ENCODE assay signal across 8 cellular contexts in genomic region chr19:5679289-5680082, GRCh38. TPM values are rescaled to one million over a fixed set of nuclear protein-coding genes. Genes with fewer than 3 reads are reported as not detected.
DNase-seq lines count a peak whose midpoint lies in the region; ATAC-seq and TF ChIP-seq lines count a peak whose summit lies in the region.

No MANE protein-coding gene starts in this region.

- H3K27me3 ChIP-seq in tibial artery: no peaks in the 10 kb centered on the region

- H3K9me3 Mint-ChIP-seq in activated CD8-positive, alpha-beta memory T cell treated with anti-CD3 and anti-CD28 coated beads, Interleukin-2, amount 10 ng/mL, durations not matched to agents 7 days and 5 days (ENCODE audit: low read depth): no peaks in the 10 kb centered on the region

- ATAC-seq in activated CD8-positive, alpha-beta memory T cell treated with anti-CD3 and anti-CD28 coated beads, Interleukin-2, amount 10 ng/mL, durations not matched to agents 7 days and 5 days: no peak
- ATAC-seq in left lobe of liver: no peak
- ATAC-seq in GM21526 (IDR thresholded peaks at IDR 0.05; ENCODE audit: low FRiP score, unreplicated experiment): no peak

- intact Hi-C loops in tibial artery (cut with DNase I; ENCODE audit: low total_unique reads): no loop called here

- H3K4me3 ChIP-seq in tibial artery: peak overlapping the region; percentile 72 to 78

- H3K9me3 ChIP-seq in tibial artery: no peaks in the 10 kb centered on the region

- peak overlapping the region; percentile 95 for H3K4me3 Mint-ChIP-seq in activated CD8-positive, alpha-beta memory T cell treated with anti-CD3 and anti-CD28 coated beads, Interleukin-2, amount 10 ng/mL, durations not matched to agents 7 days and 5 days

- H3K27ac Mint-ChIP-seq in activated CD8-positive, alpha-beta memory T cell treated with anti-CD3 and anti-CD28 coated beads, Interleukin-2, amount 10 ng/mL, durations not matched to agents 7 days and 5 days: peak overlapping the region; percentile 95

- no peak for DNase-seq in activated CD8-positive, alpha-beta memory T cell treated with anti-CD3 and anti-CD28 coated beads, Interleukin-2, amount 10 ng/mL, durations not matched to agents 7 days and 5 days
- DNase-seq in activated CD8-positive, alpha-beta memory T cell treated with anti-CD3 and anti-CD28 coated beads, Interleukin-2, amount 50 U/mL, for 4 hours: no peak
- DNase-seq in left lobe of liver (ENCODE audit: low spot score) (peak; percentile 54), tibial artery (no peak), kidney tubule cell (ENCODE audit: low spot score) (no peak)
- DNase-seq in activated effector memory CD4-positive, alpha-beta T cell treated with Interleukin-2 at 50 U/mL for 16 hours: no peak

- CTCF ChIA-PET in activated CD8-positive, alpha-beta memory T cell treated with anti-CD3 and anti-CD28 coated beads, Interleukin-2, amount 10 ng/mL, durations not matched to agents 7 days and 5 days (lab: Charles Lee): interaction anchor here (1.4 to 2.3 kb wide), 3 partner anchors 9 to 42 kb away, joined by 3 to 12 read pairs (median 4); partner anchors contain the start of gene RPL36

- H3K4me1 ChIP-seq in tibial artery: peaks cover 0 to 21% (median 14%) of the 10 kb centered on the region in 4 donors

- H3K4me1 Mint-ChIP-seq in activated CD8-positive, alpha-beta memory T cell treated with anti-CD3 and anti-CD28 coated beads, Interleukin-2, amount 10 ng/mL, durations not matched to agents 7 days and 5 days: peaks cover 18% of the 10 kb centered on the region

- H3K27ac ChIP-seq in angular gyrus (ENCODE audit: low read depth, low read length): peak overlapping the region; percentile 87
- peak overlapping the region; percentile 87 to 92 for H3K27ac ChIP-seq in tibial artery

- TF ChIP-seq CTCF in tibial artery (IDR thresholded peaks at IDR 0.05): no peak

- H3K36me3 ChIP-seq in tibial artery: peaks cover 0 to 13% (median 0%) of the 10 kb centered on the region in 3 donors

- no peaks in the 10 kb centered on the region for H3K27me3 Mint-ChIP-seq in activated CD8-positive, alpha-beta memory T cell treated with anti-CD3 and anti-CD28 coated beads, Interleukin-2, amount 10 ng/mL, durations not matched to agents 7 days and 5 days

- peaks cover 1% of the 10 kb centered on the region for H3K36me3 Mint-ChIP-seq in activated CD8-positive, alpha-beta memory T cell treated with anti-CD3 and anti-CD28 coated beads, Interleukin-2, amount 10 ng/mL, durations not matched to agents 7 days and 5 days

RNA-seq across cellular contexts. Expression of gene MICOS13, which starts 0.8 kb away (rescaled TPM):
- 10 to 100 TPM; 49.1 to 49.7 TPM for total RNA-seq in activated CD8-positive, alpha-beta memory T cell treated with anti-CD3 and anti-CD28 coated beads, Interleukin-2, amount 10 ng/mL, durations not matched to agents 7 days and 5 days
- 38.4 TPM for total RNA-seq in left lobe of liver

RNA-seq across cellular contexts. Expression of gene HSD11B1L, which starts 1.3 kb away (rescaled TPM):
- total RNA-seq in activated CD8-positive, alpha-beta memory T cell treated with anti-CD3 and anti-CD28 coated beads, Interleukin-2, amount 10 ng/mL, durations not matched to agents 7 days and 5 days: 1 to 10 TPM; 1.0 to 2.4 TPM
- 4.1 TPM for total RNA-seq in left lobe of liver

RNA-seq across cellular contexts. Expression of gene RPL36, which starts 10.6 kb away (rescaled TPM):
- 1,000 to 10,000 TPM in 1 of 2 experiments, 100 to 1,000 TPM in 1; 976 to 1,078 TPM for total RNA-seq in activated CD8-positive, alpha-beta memory T cell treated with anti-CD3 and anti-CD28 coated beads, Interleukin-2, amount 10 ng/mL, durations not matched to agents 7 days and 5 days
- 241 TPM for total RNA-seq in left lobe of liver

RNA-seq across cellular contexts. Expression of gene LONP1, which starts 40.5 kb away (rescaled TPM):
- total RNA-seq in activated CD8-positive, alpha-beta memory T cell treated with anti-CD3 and anti-CD28 coated beads, Interleukin-2, amount 10 ng/mL, durations not matched to agents 7 days and 5 days: 100 to 1,000 TPM; 134 to 141 TPM
- 68.7 TPM for total RNA-seq in left lobe of liver

RNA-seq across cellular contexts. Expression of gene CATSPERD, which starts 41.0 kb away (rescaled TPM):
- not detected for total RNA-seq in activated CD8-positive, alpha-beta memory T cell treated with anti-CD3 and anti-CD28 coated beads, Interleukin-2, amount 10 ng/mL, durations not matched to agents 7 days and 5 days
- total RNA-seq in left lobe of liver: not detected
